In the genomic region with DNA sequence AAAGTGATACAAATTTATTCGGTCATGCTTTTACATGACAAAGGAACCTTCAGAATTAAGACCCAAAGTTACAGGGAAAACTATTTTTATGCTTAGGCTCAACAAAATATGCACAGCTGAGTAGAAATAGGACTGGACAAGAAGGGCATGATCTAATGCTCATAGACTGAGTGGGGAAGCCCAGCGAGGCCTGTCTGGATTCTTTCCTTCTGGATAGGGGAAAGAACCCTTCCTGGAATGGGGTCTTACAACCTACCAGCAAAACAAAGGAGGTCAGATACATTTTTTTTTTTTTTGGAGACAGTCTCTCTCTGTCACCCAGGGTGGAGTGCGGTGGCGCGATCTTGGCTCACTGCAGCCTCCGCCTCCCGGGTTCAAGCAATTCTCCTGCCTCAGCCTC, we compare ENCODE assay signal across 16 cellular contexts. TPM values are rescaled to one million over a fixed set of nuclear protein-coding genes. Genes with fewer than 3 reads are reported as not detected.
DNase-seq lines count a peak whose midpoint lies in the region; ATAC-seq and TF ChIP-seq lines count a peak whose summit lies in the region.
"Had no signal": no experiment of that assay in that cellular context is flagged by ENCODE, and none has a peak within 500 bp of the region (broad histone marks: within the 10 kb centered on the region; RNA-seq: fewer than 3 reads in every experiment).

No MANE protein-coding gene starts in this region.

- H3K27ac Mint-ChIP-seq in activated CD4-positive, alpha-beta T cell treated with anti-CD3 and anti-CD28 coated beads for 36 hours: no peak overlapping the region
- H3K27ac Mint-ChIP-seq in GM23338: no peak overlapping the region
- no peak overlapping the region for H3K27ac Mint-ChIP-seq in activated naive CD8-positive, alpha-beta T cell treated with anti-CD3 and anti-CD28 coated beads, Interleukin-2, amount 10 ng/mL, durations not matched to agents 7 days and 5 days
- H3K27ac Mint-ChIP-seq in nephron: peak overlapping the region; percentile 11 to 76 (median 21)

- H3K27ac ChIP-seq in GM23338 (ENCODE audit: low read depth): no peak overlapping the region
- no peak overlapping the region for H3K27ac ChIP-seq in upper lobe of right lung
- H3K27ac ChIP-seq: C4-2B, upper lobe of left lung had no signal

- H3K36me3 ChIP-seq in GM23338 (ENCODE audit: insufficient read depth) (peaks cover 25% of the 10 kb centered on the region), upper lobe of right lung (peaks cover 41% of the 10 kb centered on the region)

- peaks cover 3% of the 10 kb centered on the region; the same call in 1 of the 2 replicates for H3F3A ChIP-seq in GM23338 (replicated peaks; ENCODE audit: low read depth)

- peaks cover 23% of the 10 kb centered on the region for H4K20me1 ChIP-seq in GM23338 (replicated peaks; ENCODE audit: insufficient read depth)

- no peak overlapping the region for H2AFZ ChIP-seq in GM23338

- no peak for ATAC-seq in activated CD4-positive, alpha-beta T cell treated with anti-CD3 and anti-CD28 coated beads for 36 hours
- ATAC-seq in GM23338: no peak
- ATAC-seq in activated naive CD8-positive, alpha-beta T cell treated with anti-CD3 and anti-CD28 coated beads, Interleukin-2, amount 10 ng/mL, durations not matched to agents 7 days and 5 days (ENCODE audit: low read depth): no peak
- no peak for ATAC-seq in HG02623 (IDR thresholded peaks at IDR 0.05; ENCODE audit: unreplicated experiment)
- no peak for ATAC-seq in upper lobe of right lung
- ATAC-seq: effector memory CD8-positive, alpha-beta T cell had no signal

- H3K4me1 ChIP-seq in GM23338 (ENCODE audit: insufficient read depth) (peaks cover 4% of the 10 kb centered on the region; the same call in 1 of the 2 replicates), upper lobe of right lung (peaks cover 9% of the 10 kb centered on the region)

- DNase-seq in activated CD4-positive, alpha-beta T cell treated with anti-CD3 and anti-CD28 coated beads for 36 hours: no peak
- no peak for DNase-seq in activated CD4-positive, alpha-beta T cell treated with anti-CD3 and anti-CD28 coated beads for 1 hour
- no peak for DNase-seq in GM23338 (ENCODE audit: low spot score)
- no peak for DNase-seq in activated naive CD8-positive, alpha-beta T cell treated with anti-CD3 and anti-CD28 coated beads, Interleukin-2, amount 10 ng/mL, durations not matched to agents 7 days and 5 days
- DNase-seq in upper lobe of right lung: no peak
- no peak for DNase-seq in OCI-M1 (lab: John Stamatoyannopoulos, UW)
- DNase-seq: effector memory CD8-positive, alpha-beta T cell; Kasumi-1; NCI-H1417; NCI-H2171 treated with DMSO at 0.1 percent for 48 hours; NCI-H774 had no signal

- H3K27me3 ChIP-seq in GM23338 (ENCODE audit: insufficient read depth) (no peaks in the 10 kb centered on the region), upper lobe of right lung (no peaks in the 10 kb centered on the region)
- H3K27me3 ChIP-seq: upper lobe of left lung had no signal

- H3K4me3 ChIP-seq in GM23338 (no peak overlapping the region), upper lobe of right lung (no peak overlapping the region)
- H3K4me3 ChIP-seq: HAP-1, upper lobe of left lung had no signal

- no peaks in the 10 kb centered on the region for H3K9me2 ChIP-seq in GM23338 (ENCODE audit: insufficient read depth)

- no peak for TF ChIP-seq CTCF in GM23338 (conservative IDR thresholded peaks at IDR 0.05; ENCODE audit: low read depth in 2 of 2)
- no peak for TF ChIP-seq CTCF in nephron (IDR thresholded peaks at IDR 0.05; ENCODE audit: unreplicated experiment in 3 of 3)
- TF ChIP-seq CTCF in upper lobe of right lung (IDR thresholded peaks at IDR 0.05): no peak

- no peaks in the 10 kb centered on the region for H3K27me3 Mint-ChIP-seq in activated CD4-positive, alpha-beta T cell treated with anti-CD3 and anti-CD28 coated beads for 36 hours
- peaks cover 5% of the 10 kb centered on the region for H3K27me3 Mint-ChIP-seq in GM23338 (ENCODE audit: insufficient read depth, low read depth, poor library complexity)
- H3K27me3 Mint-ChIP-seq in activated naive CD8-positive, alpha-beta T cell treated with anti-CD3 and anti-CD28 coated beads, Interleukin-2, amount 10 ng/mL, durations not matched to agents 7 days and 5 days: no peaks in the 10 kb centered on the region
- H3K27me3 Mint-ChIP-seq in nephron (ENCODE audit: low read depth): no peaks in the 10 kb centered on the region
- H3K27me3 Mint-ChIP-seq: effector memory CD8-positive, alpha-beta T cell had no signal

- POLR2A ChIA-PET in activated CD4-positive, alpha-beta T cell treated with anti-CD3 and anti-CD28 coated beads for 36 hours (lab: Charles Lee): interaction anchor here (0.6 kb wide), 1 partner anchor 112 kb away, joined by 5 read pairs; no protein-coding TSS in a partner anchor
- POLR2A ChIA-PET in activated naive CD8-positive, alpha-beta T cell treated with anti-CD3 and anti-CD28 coated beads, Interleukin-2, amount 10 ng/mL, durations not matched to agents 7 days and 5 days (lab: Charles Lee): interaction anchor here (0.7 kb wide), 1 partner anchor 27 kb away, joined by 3 read pairs; no protein-coding TSS in a partner anchor

- H3K9me3 ChIP-seq in upper lobe of right lung: no peaks in the 10 kb centered on the region
- H3K9me3 ChIP-seq: HAP-1, upper lobe of left lung had no signal

- peaks cover 42% of the 10 kb centered on the region for H3K79me2 ChIP-seq in GM23338 (replicated peaks; ENCODE audit: insufficient read depth)

- no peak overlapping the region for H3K4me2 ChIP-seq in GM23338

- CTCF ChIA-PET in activated CD4-positive, alpha-beta T cell treated with anti-CD3 and anti-CD28 coated beads for 36 hours (lab: Charles Lee): interaction anchor here (1.0 kb wide), 1 partner anchor 10 kb away, joined by 3 read pairs; no protein-coding TSS in a partner anchor

- H3K36me3 Mint-ChIP-seq in activated CD4-positive, alpha-beta T cell treated with anti-CD3 and anti-CD28 coated beads for 36 hours (ENCODE audit: low read depth): peaks cover 43% of the 10 kb centered on the region
- H3K36me3 Mint-ChIP-seq in GM23338 (ENCODE audit: low read depth): peaks cover 46% of the 10 kb centered on the region
- H3K36me3 Mint-ChIP-seq in activated naive CD8-positive, alpha-beta T cell treated with anti-CD3 and anti-CD28 coated beads, Interleukin-2, amount 10 ng/mL, durations not matched to agents 7 days and 5 days: peaks cover 20% of the 10 kb centered on the region
- H3K36me3 Mint-ChIP-seq in nephron (ENCODE audit: low read depth): peaks cover 43% of the 10 kb centered on the region

- intact Hi-C loops in activated CD4-positive, alpha-beta T cell treated with anti-CD3 and anti-CD28 coated beads for 36 hours (cut with DNase I, micrococcal nuclease): loop anchor here (5.0 kb wide), 2 partner anchors 113 to 367 kb away; a partner anchor contains a TSS
- intact Hi-C loops in upper lobe of right lung (cut with DNase I): no loop called here

- H3K9me3 Mint-ChIP-seq in activated CD4-positive, alpha-beta T cell treated with anti-CD3 and anti-CD28 coated beads for 36 hours (ENCODE audit: low read depth): no peaks in the 10 kb centered on the region
- H3K9me3 Mint-ChIP-seq in GM23338: peaks cover 4% of the 10 kb centered on the region; the same call in 2 of the 3 replicates
- no peaks in the 10 kb centered on the region for H3K9me3 Mint-ChIP-seq in activated naive CD8-positive, alpha-beta T cell treated with anti-CD3 and anti-CD28 coated beads, Interleukin-2, amount 10 ng/mL, durations not matched to agents 7 days and 5 days
- no peaks in the 10 kb centered on the region for H3K9me3 Mint-ChIP-seq in nephron
- H3K9me3 Mint-ChIP-seq: effector memory CD8-positive, alpha-beta T cell had no signal

- H3K4me1 Mint-ChIP-seq in activated CD4-positive, alpha-beta T cell treated with anti-CD3 and anti-CD28 coated beads for 36 hours: peaks cover 29% of the 10 kb centered on the region
- peaks cover 9% of the 10 kb centered on the region for H3K4me1 Mint-ChIP-seq in GM23338
- peaks cover 29% of the 10 kb centered on the region for H3K4me1 Mint-ChIP-seq in activated naive CD8-positive, alpha-beta T cell treated with anti-CD3 and anti-CD28 coated beads, Interleukin-2, amount 10 ng/mL, durations not matched to agents 7 days and 5 days
- H3K4me1 Mint-ChIP-seq in nephron: peaks cover 23% of the 10 kb centered on the region

- peak overlapping the region; percentile 24 for H3K4me3 Mint-ChIP-seq in activated CD4-positive, alpha-beta T cell treated with anti-CD3 and anti-CD28 coated beads for 36 hours
- H3K4me3 Mint-ChIP-seq in GM23338 (peak overlapping the region; percentile 26; the same call in 1 of the 3 replicates), nephron (peak overlapping the region; percentile 69 to 81 (median 79))
- H3K4me3 Mint-ChIP-seq in activated naive CD8-positive, alpha-beta T cell treated with anti-CD3 and anti-CD28 coated beads, Interleukin-2, amount 10 ng/mL, durations not matched to agents 7 days and 5 days: peak overlapping the region; percentile 40

RNA-seq across cellular contexts. Expression of a gene that starts 2.2 kb away (rescaled TPM):
- total RNA-seq in activated CD4-positive, alpha-beta T cell treated with anti-CD3 and anti-CD28 coated beads for 36 hours: 10 to 100 TPM; 44.3 to 49.4 TPM
- 39.8 and 59.2 TPM in 2 replicates for total RNA-seq in GM23338 (2014; rRNA removed; shearing (Covaris generic))
- polyA plus RNA-seq in GM23338 (2016; fragmentation: Nextera tagmentation; extraction: Ambion mirVana): 36.2 and 53.3 TPM in 2 replicates
- 10 to 100 TPM; 34.5 to 39.3 TPM for total RNA-seq in activated naive CD8-positive, alpha-beta T cell treated with anti-CD3 and anti-CD28 coated beads, Interleukin-2, amount 10 ng/mL, durations not matched to agents 7 days and 5 days
- 20.2 TPM for total RNA-seq in upper lobe of right lung

RNA-seq across cellular contexts. Expression of a gene that starts 15.4 kb away (rescaled TPM):
- total RNA-seq in activated CD4-positive, alpha-beta T cell treated with anti-CD3 and anti-CD28 coated beads for 36 hours: 100 to 1,000 TPM; 132 to 165 TPM
- 253 and 262 TPM in 2 replicates for total RNA-seq in GM23338 (2014; rRNA removed; shearing (Covaris generic))
- 138 and 174 TPM in 2 replicates for polyA plus RNA-seq in GM23338 (2016; fragmentation: Nextera tagmentation; extraction: Ambion mirVana)
- total RNA-seq in activated naive CD8-positive, alpha-beta T cell treated with anti-CD3 and anti-CD28 coated beads, Interleukin-2, amount 10 ng/mL, durations not matched to agents 7 days and 5 days: 100 to 1,000 TPM; 109 to 127 TPM
- total RNA-seq in upper lobe of right lung: 200 TPM

RNA-seq across cellular contexts. Expression of a gene that starts 33.8 kb away (rescaled TPM):
- 10 to 100 TPM; 52.7 to 61.0 TPM for total RNA-seq in activated CD4-positive, alpha-beta T cell treated with anti-CD3 and anti-CD28 coated beads for 36 hours
- total RNA-seq in GM23338 (2014; rRNA removed; shearing (Covaris generic)): 90.8 and 117 TPM in 2 replicates
- 30.2 and 33.5 TPM in 2 replicates for polyA plus RNA-seq in GM23338 (2016; fragmentation: Nextera tagmentation; extraction: Ambion mirVana)
- total RNA-seq in activated naive CD8-positive, alpha-beta T cell treated with anti-CD3 and anti-CD28 coated beads, Interleukin-2, amount 10 ng/mL, durations not matched to agents 7 days and 5 days: 10 to 100 TPM; 56.8 to 62.8 TPM
- 40.0 TPM for total RNA-seq in upper lobe of right lung

RNA-seq across cellular contexts. Expression of a gene that starts 33.9 kb away (rescaled TPM):
- total RNA-seq in activated CD4-positive, alpha-beta T cell treated with anti-CD3 and anti-CD28 coated beads for 36 hours: 10 to 100 TPM; 60.4 to 77.1 TPM
- 19.6 and 27.7 TPM in 2 replicates for total RNA-seq in GM23338 (2014; rRNA removed; shearing (Covaris generic))
- 10.5 and 11.1 TPM in 2 replicates for polyA plus RNA-seq in GM23338 (2016; fragmentation: Nextera tagmentation; extraction: Ambion mirVana)
- total RNA-seq in activated naive CD8-positive, alpha-beta T cell treated with anti-CD3 and anti-CD28 coated beads, Interleukin-2, amount 10 ng/mL, durations not matched to agents 7 days and 5 days: 10 to 100 TPM; 35.8 to 36.7 TPM
- total RNA-seq in upper lobe of right lung: 21.8 TPM

Comparison
In these comparisons a context has a peak if more than half of its experiments do, and no peak if none do; other contexts are left out.
1. H3K27ac Mint-ChIP-seq: peak in nephron (3 of 3); none in activated CD4-positive, alpha-beta T cell treated with anti-CD3 and anti-CD28 coated beads for 36 hours (single experiment), GM23338 (single experiment) and activated naive CD8-positive, alpha-beta T cell treated with anti-CD3 and anti-CD28 coated beads, Interleukin-2, amount 10 ng/mL, durations not matched to agents 7 days and 5 days (single experiment).
2. H3K4me3 Mint-ChIP-seq: peak in every context shown above with its lines; median percentile 79 in nephron; 40 in activated naive CD8-positive, alpha-beta T cell treated with anti-CD3 and anti-CD28 coated beads, Interleukin-2, amount 10 ng/mL, durations not matched to agents 7 days and 5 days; 26 in GM23338; 24 in activated CD4-positive, alpha-beta T cell treated with anti-CD3 and anti-CD28 coated beads for 36 hours.